Comparison of ENCODE assay signal across 1 cellular context in genomic region chr1:9438431-9439073, GRCh38.
TF ChIP-seq lines count a peak whose summit lies in the region.

No MANE protein-coding gene starts in this region.

TF ChIP-seq in HepG2, 621 proteins besides CTCF, POLR2A, EP300 and RAD21 (continued from another document and continues in another):
- peak; percentile 84; the same call in 1 of the 2 replicates for TF ChIP-seq GATAD2A (CRISPR knock-in tag; IDR thresholded peaks at IDR 0.05)
- TF ChIP-seq TBX2 (CRISPR knock-in tag; IDR thresholded peaks at IDR 0.05; ENCODE audit: borderline replicate concordance) = peak; percentile 70
- peak; percentile 75 for TF ChIP-seq NFKBIZ (CRISPR knock-in tag; IDR thresholded peaks at IDR 0.05)
- TF ChIP-seq SMC3 (IDR thresholded peaks at IDR 0.05; ENCODE audit: low read length) = peak; percentile 24; the same call in 1 of the 2 replicates
- no peak for TF ChIP-seq ZNF160 (CRISPR knock-in tag; IDR thresholded peaks at IDR 0.05)
- no peak for TF ChIP-seq ZBTB10 (CRISPR knock-in tag; IDR thresholded peaks at IDR 0.05; ENCODE audit: borderline replicate concordance)
- peak; percentile 29; the same call in 1 of the 2 replicates for TF ChIP-seq SAFB2 (CRISPR knock-in tag; IDR thresholded peaks at IDR 0.05; ENCODE audit: borderline replicate concordance, low read depth)
- no peak; the same call in 1 of the 2 replicates for TF ChIP-seq ATF3 (CRISPR knock-in tag; IDR thresholded peaks at IDR 0.05)
- 0 out of 2 replicates have a peak, but pooled peaks have one; percentile 48 for TF ChIP-seq DMAP1 (CRISPR knock-in tag; IDR thresholded peaks at IDR 0.05)
- TF ChIP-seq ZNF740 (CRISPR knock-in tag; IDR thresholded peaks at IDR 0.05) = no peak
- TF ChIP-seq RBM39 (IDR thresholded peaks at IDR 0.05; ENCODE audit: low read depth, low read length, poor library complexity, severe bottlenecking) = no peak
- TF ChIP-seq ZNF576 (CRISPR knock-in tag; IDR thresholded peaks at IDR 0.05) = no peak
- peak; percentile 76; the same call in 1 of the 2 replicates for TF ChIP-seq ZMAT3 (CRISPR knock-in tag; conservative IDR thresholded peaks at IDR 0.05)
- TF ChIP-seq ZNF670 (CRISPR knock-in tag; IDR thresholded peaks at IDR 0.05; ENCODE audit: borderline replicate concordance) = peak; percentile 45; the same call in 1 of the 2 replicates
- TF ChIP-seq TARDBP (CRISPR knock-in tag; IDR thresholded peaks at IDR 0.05) = no peak
- TF ChIP-seq ELK4 (CRISPR knock-in tag; IDR thresholded peaks at IDR 0.05; ENCODE audit: borderline replicate concordance) = no peak
- no peak for TF ChIP-seq PCBP1 (IDR thresholded peaks at IDR 0.05; ENCODE audit: borderline replicate concordance, low read depth, low read length)
- TF ChIP-seq UBTF (CRISPR knock-in tag; IDR thresholded peaks at IDR 0.05) = peak; percentile 67; the same call in 1 of the 2 replicates
- TF ChIP-seq NRL (CRISPR knock-in tag; IDR thresholded peaks at IDR 0.05; ENCODE audit: borderline replicate concordance) = no peak
- peak; percentile 37; the same call in 1 of the 2 replicates for TF ChIP-seq SP2 (CRISPR knock-in tag; IDR thresholded peaks at IDR 0.05)
- TF ChIP-seq ZZZ3 (CRISPR knock-in tag; IDR thresholded peaks at IDR 0.05; ENCODE audit: borderline replicate concordance) = no peak
- TF ChIP-seq ZNF761 (CRISPR knock-in tag; conservative IDR thresholded peaks at IDR 0.05) = 0 out of 2 replicates have a peak, but pooled peaks have one; percentile 25
- TF ChIP-seq ZNF572 (CRISPR knock-in tag; IDR thresholded peaks at IDR 0.05) = no peak
- no peak for TF ChIP-seq GTF2F1 (IDR thresholded peaks at IDR 0.05; ENCODE audit: low read length)
- no peak for TF ChIP-seq ZNF841 (CRISPR knock-in tag; IDR thresholded peaks at IDR 0.05; ENCODE audit: borderline replicate concordance)
- TF ChIP-seq RXRA (CRISPR knock-in tag; IDR thresholded peaks at IDR 0.05) = peak; percentile 72; the same call in 1 of the 2 replicates
- peak; percentile 45; the same call in 1 of the 2 replicates for TF ChIP-seq ZNF253 (CRISPR knock-in tag; IDR thresholded peaks at IDR 0.05; ENCODE audit: borderline replicate concordance)
- 0 out of 2 replicates have a peak, but pooled peaks have one; percentile 13 for TF ChIP-seq NR2F6 (IDR thresholded peaks at IDR 0.05)
- peak; percentile 81 for TF ChIP-seq NR2F6 (CRISPR knock-in tag; IDR thresholded peaks at IDR 0.05)
- peak; percentile 62; the same call in 1 of the 2 replicates for TF ChIP-seq ZNF33B (CRISPR knock-in tag; IDR thresholded peaks at IDR 0.05)
- no peak for TF ChIP-seq MTERF4 (CRISPR knock-in tag; IDR thresholded peaks at IDR 0.05)
- TF ChIP-seq ZFP62 (CRISPR knock-in tag; IDR thresholded peaks at IDR 0.05) = no peak
- TF ChIP-seq HINFP (CRISPR knock-in tag; IDR thresholded peaks at IDR 0.05; ENCODE audit: low read depth) = no peak
- TF ChIP-seq ZBTB21 (CRISPR knock-in tag; IDR thresholded peaks at IDR 0.05) = peak; percentile 63; the same call in 1 of the 2 replicates
- 0 out of 2 replicates have a peak, but pooled peaks have one; percentile 27 for TF ChIP-seq HBP1 (CRISPR knock-in tag; IDR thresholded peaks at IDR 0.05; ENCODE audit: low read depth)
- TF ChIP-seq KDM5A (IDR thresholded peaks at IDR 0.05; ENCODE audit: borderline replicate concordance, low read length) = no peak
- no peak for TF ChIP-seq ZNF773 (CRISPR knock-in tag; IDR thresholded peaks at IDR 0.05; ENCODE audit: borderline replicate concordance)
- TF ChIP-seq ZNF432 (CRISPR knock-in tag; IDR thresholded peaks at IDR 0.05; ENCODE audit: borderline replicate concordance) = no peak
- TF ChIP-seq GABPA (IDR thresholded peaks at IDR 0.05; ENCODE audit: low read depth, low read length) = no peak
- TF ChIP-seq GABPA (CRISPR knock-in tag; IDR thresholded peaks at IDR 0.05; ENCODE audit: low read depth) = 0 out of 2 replicates have a peak, but pooled peaks have one; percentile 9
- TF ChIP-seq KLF15 (CRISPR knock-in tag; IDR thresholded peaks at IDR 0.05; ENCODE audit: borderline replicate concordance) = no peak
- peak; percentile 64; the same call in 1 of the 2 replicates for TF ChIP-seq FOXK2 (IDR thresholded peaks at IDR 0.05)
- TF ChIP-seq ZBTB39 (CRISPR knock-in tag; IDR thresholded peaks at IDR 0.05) = no peak
- TF ChIP-seq ELF3 (CRISPR knock-in tag; IDR thresholded peaks at IDR 0.05) = 0 out of 2 replicates have a peak, but pooled peaks have one; percentile 21
- TF ChIP-seq ZNF629 (CRISPR knock-in tag; conservative IDR thresholded peaks at IDR 0.05) = no peak
- no peak for TF ChIP-seq ZBTB14 (CRISPR knock-in tag; IDR thresholded peaks at IDR 0.05)
- no peak for TF ChIP-seq RBFOX2 (IDR thresholded peaks at IDR 0.05; ENCODE audit: low read depth, low read length)
- peak in 1 of 2 experiments; percentile 91; a peak in 2 of 4 replicates for TF ChIP-seq ATF4 (CRISPR knock-in tag; IDR thresholded peaks at IDR 0.05)
- no peak for TF ChIP-seq SOX13 (IDR thresholded peaks at IDR 0.05)
- peak in 1 of 2 experiments; percentile 83; a peak in 2 of 4 replicates for TF ChIP-seq SOX13 (CRISPR knock-in tag; conservative IDR thresholded peaks at IDR 0.05 in 1 of 2, IDR thresholded peaks at IDR 0.05 in 1 of 2)
- no peak for TF ChIP-seq HES4 (CRISPR knock-in tag; IDR thresholded peaks at IDR 0.05; ENCODE audit: borderline replicate concordance)
- no peak for TF ChIP-seq PAX8 (CRISPR knock-in tag; IDR thresholded peaks at IDR 0.05; ENCODE audit: borderline replicate concordance)
- no peak for TF ChIP-seq MBNL3 (CRISPR knock-in tag; conservative IDR thresholded peaks at IDR 0.05)
- TF ChIP-seq ZSCAN25 (CRISPR knock-in tag; IDR thresholded peaks at IDR 0.05) = no peak
- TF ChIP-seq ERF (CRISPR knock-in tag; IDR thresholded peaks at IDR 0.05) = peak; percentile 51
